ENCODE assay signal across 8 cellular contexts in genomic region chr7:5689118-5689517, GRCh38.
DNase-seq lines count a peak whose midpoint lies in the region; ATAC-seq and TF ChIP-seq lines count a peak whose summit lies in the region.

No MANE protein-coding gene starts in this region.

- peaks cover 0 to 53% (median 5%) of the 10 kb centered on the region in 3 donors for H3K36me3 Mint-ChIP-seq in CD8-positive, alpha-beta memory T cell

- H3K4me1 ChIP-seq in CD8-positive, alpha-beta memory T cell (ENCODE audit: insufficient read depth, low read length) = peaks cover 73% of the 10 kb centered on the region
- H3K4me1 ChIP-seq in colonic mucosa (peaks cover 21% of the 10 kb centered on the region), smooth muscle cell (ENCODE audit: low read depth) (peaks cover 32% of the 10 kb centered on the region), BE2C (peaks cover 28% of the 10 kb centered on the region)

- H3F3A ChIP-seq in smooth muscle cell (ENCODE audit: low read depth) = peaks cover 33% of the 10 kb centered on the region

- H3K36me3 ChIP-seq in CD8-positive, alpha-beta memory T cell (ENCODE audit: insufficient read depth, low read length) = no peaks in the 10 kb centered on the region
- H3K36me3 ChIP-seq in colonic mucosa = no peaks in the 10 kb centered on the region
- no peaks in the 10 kb centered on the region for H3K36me3 ChIP-seq in smooth muscle cell (ENCODE audit: low read depth)
- H3K36me3 ChIP-seq in BE2C = peaks cover 8% of the 10 kb centered on the region

- peaks cover 57 to 85% (median 74%) of the 10 kb centered on the region in 3 donors for H3K4me1 Mint-ChIP-seq in CD8-positive, alpha-beta memory T cell

- ATAC-seq in GM18873 (IDR thresholded peaks at IDR 0.05; ENCODE audit: low FRiP score, unreplicated experiment) = no peak
- ATAC-seq in HG03039 (IDR thresholded peaks at IDR 0.05; ENCODE audit: unreplicated experiment) = no peak

- POLR2A ChIA-PET in CD8-positive, alpha-beta memory T cell (lab: Charles Lee) = interaction anchor here (1.2 kb wide), 1 partner anchor 9 kb away, joined by 3 read pairs; no protein-coding TSS in a partner anchor

- WGBS in smooth muscle cell (ENCODE audit: low lambda C conversion rate) = 69% methylated on average over 5 of the region's 5 CpGs

- no peak overlapping the region for H2AFZ ChIP-seq in smooth muscle cell (ENCODE audit: low read depth)

- no peaks in the 10 kb centered on the region for H3K27me3 Mint-ChIP-seq in CD8-positive, alpha-beta memory T cell

- H3K9me3 ChIP-seq in CD8-positive, alpha-beta memory T cell (ENCODE audit: low read length) = no peaks in the 10 kb centered on the region
- H3K9me3 ChIP-seq in colonic mucosa (no peaks in the 10 kb centered on the region), smooth muscle cell (replicated peaks; ENCODE audit: low read depth) (no peaks in the 10 kb centered on the region), BE2C (no peaks in the 10 kb centered on the region)

- CTCF ChIA-PET in CD8-positive, alpha-beta memory T cell (lab: Charles Lee) = interaction anchor here (1.3 kb wide), 1 partner anchor 15 kb away, joined by 4 read pairs; no protein-coding TSS in a partner anchor

- intact Hi-C loops in colonic mucosa (cut with DNase I) = no loop called here

- peaks cover 7% of the 10 kb centered on the region for H3K79me2 ChIP-seq in smooth muscle cell (ENCODE audit: low read depth)

- H3K4me3 Mint-ChIP-seq in CD8-positive, alpha-beta memory T cell = peak overlapping the region in 6 of 7 donors; percentile 5 to 72 (median 47)

- peak overlapping the region; percentile 44 to 94 (median 78) for H3K27ac Mint-ChIP-seq in CD8-positive, alpha-beta memory T cell

- peak in 3 of 5 donors; percentile 46 to 74 (median 73) for DNase-seq in CD8-positive, alpha-beta memory T cell
- DNase-seq in activated CD4-positive, alpha-beta T cell treated with anti-CD3 and anti-CD28 coated beads for 1 hour = peak; percentile 55
- no peak for DNase-seq in colonic mucosa
- DNase-seq in smooth muscle cell (lab: John Stamatoyannopoulos, UW; ENCODE audit: unreplicated experiment) = no peak
- no peak for DNase-seq in HK-2 (ENCODE audit: unreplicated experiment)
- no peak for DNase-seq in BE2C

- H3K27me3 ChIP-seq in CD8-positive, alpha-beta memory T cell (ENCODE audit: insufficient read depth, low read length, poor library complexity, severe bottlenecking) = no peaks in the 10 kb centered on the region
- H3K27me3 ChIP-seq in colonic mucosa = no peaks in the 10 kb centered on the region
- H3K27me3 ChIP-seq in smooth muscle cell (ENCODE audit: low read depth) = no peaks in the 10 kb centered on the region
- H3K27me3 ChIP-seq in BE2C = no peaks in the 10 kb centered on the region

- no peak overlapping the region for H3K4me3 ChIP-seq in CD8-positive, alpha-beta memory T cell (ENCODE audit: low read length)
- H3K4me3 ChIP-seq in colonic mucosa (no peak overlapping the region), smooth muscle cell (no peak overlapping the region), BE2C (ENCODE audit: low read depth, low read length) (no peak overlapping the region)

- TF ChIP-seq CTCF in colonic mucosa (IDR thresholded peaks at IDR 0.05) (no peak), smooth muscle cell (IDR thresholded peaks at IDR 0.05; ENCODE audit: borderline replicate concordance, insufficient read depth, poor library complexity, severe bottlenecking) (no peak), BE2C (IDR thresholded peaks at IDR 0.05; ENCODE audit: low read depth, low read length) (no peak)

- H3K9me3 Mint-ChIP-seq in CD8-positive, alpha-beta memory T cell = no peaks in the 10 kb centered on the region

- H3K4me2 ChIP-seq in smooth muscle cell = peak overlapping the region; percentile 47

- H4K20me1 ChIP-seq in smooth muscle cell (ENCODE audit: low read depth) = peaks cover 11% of the 10 kb centered on the region

- H3K27ac ChIP-seq in CD8-positive, alpha-beta memory T cell (ENCODE audit: low read depth, low read length) = no peak overlapping the region
- H3K27ac ChIP-seq in colonic mucosa (peak overlapping the region; percentile 75), smooth muscle cell (ENCODE audit: low read depth) (peak overlapping the region; percentile 100)

- peak overlapping the region; percentile 29 to 31 for H3K9ac ChIP-seq in colonic mucosa (ENCODE audit: low read depth in 2 of 2, low read length in 2 of 2)
- no peak overlapping the region for H3K9ac ChIP-seq in smooth muscle cell (ENCODE audit: low read depth)

Comparison
In these comparisons a context has a peak if more than half of its experiments do, and no peak if none do; other contexts are left out.
1. DNase-seq: peak in CD8-positive, alpha-beta memory T cell (3 of 5) and activated CD4-positive, alpha-beta T cell treated with anti-CD3 and anti-CD28 coated beads for 1 hour (single experiment); none in colonic mucosa (single experiment), smooth muscle cell (single experiment), HK-2 (single experiment) and BE2C (single experiment).